ENCODE assay signal across 1 cellular context in the genomic region with DNA sequence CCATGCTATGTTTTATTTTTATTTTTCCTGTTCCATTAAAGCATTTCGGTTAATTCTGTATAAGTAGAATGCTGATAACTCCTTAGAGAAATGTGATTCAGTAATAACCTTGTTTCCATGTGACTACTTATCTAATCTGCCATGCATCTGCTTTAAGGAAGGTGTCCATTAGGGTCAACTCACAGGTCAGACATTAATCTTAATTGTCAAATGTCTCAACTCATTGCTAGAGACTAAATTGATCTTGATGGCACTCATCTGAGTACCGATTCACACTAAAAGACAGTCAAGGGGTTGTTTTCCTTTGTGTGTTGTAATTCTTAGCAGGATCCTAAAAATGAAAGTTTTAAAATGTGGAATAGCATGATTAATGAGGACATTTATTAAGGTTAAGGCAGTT.
TF ChIP-seq lines count a peak whose summit lies in the region.

No MANE protein-coding gene starts in this region.

TF ChIP-seq in A549, 52 proteins besides CTCF, POLR2A, EP300 and RAD21:
- TF ChIP-seq KDM1A (IDR thresholded peaks at IDR 0.05; ENCODE audit: low read depth) (no peak), MAZ (IDR thresholded peaks at IDR 0.05; ENCODE audit: borderline replicate concordance, low read depth, low read length) (no peak), HOXA7 (CRISPR knock-in tag; IDR thresholded peaks at IDR 0.05) (no peak)
